In the genomic region with DNA sequence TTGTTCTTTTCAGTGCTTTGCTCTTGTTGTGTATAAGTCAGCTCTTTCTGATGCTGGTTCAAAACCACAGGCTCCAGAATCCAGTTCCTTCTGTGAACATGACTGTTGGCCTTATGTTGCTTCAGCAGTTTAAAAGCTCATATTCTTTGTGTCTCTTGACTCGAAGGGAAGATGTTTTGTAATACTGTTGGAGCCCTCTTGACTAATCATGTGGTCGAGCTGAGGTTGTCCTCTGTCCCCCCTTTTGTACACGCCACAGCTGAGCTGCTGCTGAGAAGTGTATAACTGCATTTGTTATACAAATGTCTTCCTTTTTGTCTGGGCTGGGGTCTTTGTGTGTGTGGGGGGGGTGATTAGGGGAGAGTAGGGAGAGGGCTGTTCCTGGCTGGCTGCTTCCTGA, we compare ENCODE assay signal across 13 cellular contexts. TPM values are rescaled to one million over a fixed set of nuclear protein-coding genes. Genes with fewer than 3 reads are reported as not detected.
A peak's percentile ranks its signal among the peaks of the same experiment; 100 is the strongest.
DNase-seq lines count a peak whose midpoint lies in the region; ATAC-seq lines count a peak whose summit lies in the region.
"Had no signal": no experiment of that assay in that cellular context is flagged by ENCODE, and none has a peak within 500 bp of the region (broad histone marks: within the 10 kb centered on the region; RNA-seq: fewer than 3 reads in every experiment).

No MANE protein-coding gene starts in this region.

- H3K27me3 ChIP-seq in H7 (ENCODE audit: control insufficient read depth, insufficient read depth, low read length) (no peaks in the 10 kb centered on the region), neuron (ENCODE audit: insufficient read depth, low read length) (no peaks in the 10 kb centered on the region)

- no peak for ATAC-seq in HG03439 (IDR thresholded peaks at IDR 0.05; ENCODE audit: unreplicated experiment)
- no peak for ATAC-seq in HG02588 (IDR thresholded peaks at IDR 0.05; ENCODE audit: unreplicated experiment)
- no peak for ATAC-seq in HG02884 (IDR thresholded peaks at IDR 0.05; ENCODE audit: unreplicated experiment)
- ATAC-seq: stimulated activated memory B cell treated with anti-CD40 and anti-IgM and Interleukin-4, amounts not matched to agents 10 μg/mL and 1 μg/mL and 100 μg/mL, for 72 hours had no signal

- peak; percentile 37 for DNase-seq in H7
- DNase-seq in SIG-M5 (lab: John Stamatoyannopoulos, UW): peak; percentile 97
- peak; percentile 44 for DNase-seq in globus pallidus (ENCODE audit: low spot score)
- no peak for DNase-seq in NCI-H1436 (lab: John Stamatoyannopoulos, UW)
- DNase-seq: amniotic stem cell; CD4-positive, alpha-beta memory T cell; immature natural killer cell; NCI-H446 treated with DMSO at 0.1 percent for 48 hours had no signal

- H2AFZ ChIP-seq in neuron (ENCODE audit: low read depth, low read length): peak overlapping the region; percentile 48

- H3K36me3 ChIP-seq in H7 (replicated peaks; ENCODE audit: control insufficient read depth, insufficient read depth, low read length): no peaks in the 10 kb centered on the region; the same call in 1 of the 2 replicates
- peaks cover 10% of the 10 kb centered on the region for H3K36me3 ChIP-seq in neuron (ENCODE audit: insufficient read depth, low read length)

- H3K4me3 ChIP-seq in H7 (ENCODE audit: insufficient read depth, low read depth, low read length) (no peak overlapping the region), neuron (ENCODE audit: low read length) (no peak overlapping the region)

- peaks cover 13% of the 10 kb centered on the region for H3K4me1 ChIP-seq in neuron (ENCODE audit: insufficient read depth, low read length)

- H3K9me3 ChIP-seq in neuron (ENCODE audit: low read length): no peaks in the 10 kb centered on the region

RNA-seq across cellular contexts. Expression of gene SLC36A1, which starts 35.8 kb away (rescaled TPM):
- total RNA-seq in H7 (2014; rRNA removed; shearing (Covaris generic)): 6.7 and 7.1 TPM in 2 replicates
